20 cellular contexts compared by ENCODE assay signal in the genomic region with DNA sequence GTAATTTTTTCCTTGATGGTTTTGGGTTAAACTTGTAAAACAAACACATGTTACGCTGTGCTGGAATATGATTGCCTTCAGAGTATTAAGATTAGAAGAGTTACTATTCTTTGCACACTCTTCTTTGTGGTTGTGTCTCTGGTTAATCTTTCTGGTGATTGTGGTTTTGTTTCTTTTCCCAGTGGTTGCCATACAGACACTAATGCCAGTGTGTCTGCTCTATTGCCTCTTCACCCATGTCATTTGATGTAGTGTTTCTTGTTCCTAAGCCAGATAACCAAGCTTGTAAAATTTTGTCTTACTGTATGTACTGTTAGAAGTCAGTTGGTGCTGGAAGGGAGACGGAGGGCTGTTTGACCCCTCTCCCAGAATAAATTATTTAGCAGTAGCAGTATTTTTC.
DNase-seq lines count a peak whose midpoint lies in the region; ATAC-seq, FAIRE-seq and TF ChIP-seq lines count a peak whose summit lies in the region.
"Had no signal": no experiment of that assay in that cellular context is flagged by ENCODE, and none has a peak within 500 bp of the region (broad histone marks: within the 10 kb centered on the region; RNA-seq: fewer than 3 reads in every experiment).

No MANE protein-coding gene starts in this region.

- H3K27ac ChIP-seq in foreskin keratinocyte: no peak overlapping the region

- FAIRE-seq in HTR-8/SVneo (lab: Jason Lieb, UNC): no peak
- FAIRE-seq: TTC549 had no signal

- no peak for TF ChIP-seq CTCF in foreskin keratinocyte (conservative IDR thresholded peaks at IDR 0.05)

- intact Hi-C loops in Right ventricle myocardium inferior (cut with DNase I) (no loop called here), left cardiac atrium (cut with DNase I) (no loop called here)

- DNase-seq in Right ventricle myocardium inferior (ENCODE audit: missing footprints): no peak
- DNase-seq in left cardiac atrium: no peak
- DNase-seq in H4 (ENCODE audit: low spot score): peak; percentile 33
- peak; percentile 87 for DNase-seq in OCI-M1 (lab: John Stamatoyannopoulos, UW)
- DNase-seq in myocyte (ENCODE audit: low read depth): peak; percentile 68
- no peak for DNase-seq in activated naive CD4-positive, alpha-beta T cell treated with Interleukin-2 at 50 U/mL for 16 hours
- DNase-seq in foreskin keratinocyte: no peak
- DNase-seq in HTR-8/SVneo (ENCODE audit: insufficient read length, low spot score): no peak
- DNase-seq: activated CD4-positive, alpha-beta T cell treated with anti-CD3 and anti-CD28 coated beads for 4 hours; activated gamma-delta T cell treated with Interleukin-2 at 50 U/mL for 16 hours; amygdala; C1 segment of cervical spinal cord; left colon; midbrain; NCI-H146; NCI-H2171 treated with DMSO at 0.1 percent for 48 hours; NCI-H748 treated with DMSO at 0.1 percent for 48 hours; stimulated activated CD4-positive, alpha-beta T cell treated with anti-CD3 and anti-CD28 coated beads, Interleukin-4, amount 100 ng/mL, for 24 hours had no signal

- H3K4me1 ChIP-seq in foreskin keratinocyte: no peaks in the 10 kb centered on the region

- H3K27me3 ChIP-seq in foreskin keratinocyte: no peaks in the 10 kb centered on the region

- ATAC-seq in Right ventricle myocardium inferior (peak; percentile 34), left cardiac atrium (no peak), foreskin keratinocyte (no peak)
- ATAC-seq: left colon, Panc1 had no signal

Comparison
In these comparisons a context has a peak if more than half of its experiments do, and no peak if none do; other contexts are left out.
1. DNase-seq: peak in H4 (single experiment), OCI-M1 (single experiment) and myocyte (single experiment); none in Right ventricle myocardium inferior (single experiment), left cardiac atrium (single experiment), activated naive CD4-positive, alpha-beta T cell treated with Interleukin-2 at 50 U/mL for 16 hours (single experiment), foreskin keratinocyte (0 of 2) and HTR-8/SVneo (single experiment).